23 cellular contexts compared by ENCODE assay signal in the genomic region with DNA sequence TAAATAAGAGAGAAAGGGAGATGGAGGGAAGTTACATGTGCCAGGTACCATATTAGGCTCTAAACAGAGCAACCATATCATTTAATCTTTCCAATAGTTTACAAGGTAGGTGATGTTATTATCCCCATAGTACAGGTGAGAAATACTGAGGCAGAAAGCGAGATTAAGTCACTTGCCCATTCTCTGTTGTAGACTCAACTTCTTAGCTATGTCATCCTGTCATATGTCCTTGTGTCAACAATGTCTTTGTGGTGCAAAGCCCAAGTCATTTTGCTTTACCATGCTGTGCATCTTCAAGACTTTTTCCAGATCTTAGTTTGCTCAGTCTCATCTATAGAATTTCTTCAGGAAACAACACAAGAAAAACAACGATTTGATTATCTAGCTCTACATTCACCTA.
"Had no signal": no experiment of that assay in that cellular context is flagged by ENCODE, and none has a peak within 500 bp of the region (broad histone marks: within the 10 kb centered on the region; RNA-seq: fewer than 3 reads in every experiment).

No MANE protein-coding gene starts in this region.

- H3K36me3 ChIP-seq: gastrocnemius medialis, ovary, sigmoid colon, suprapubic skin, vagina had no signal

- H3K27ac Mint-ChIP-seq: memory B cell; natural killer cell; stimulated activated memory B cell treated with anti-CD40 and anti-IgM and Interleukin-4, amounts not matched to agents 10 μg/mL and 1 μg/mL and 100 μg/mL, for 72 hours; stimulated activated naive CD8-positive, alpha-beta T cell treated with anti-CD3 and anti-CD28 coated beads, Interleukin-15, Interleukin-2, amounts not matched to agents 100 ng/mL and 50 ng/mL, for 24 hours had no signal

- H3K9me3 Mint-ChIP-seq: memory B cell; natural killer cell; stimulated activated memory B cell treated with anti-CD40 and anti-IgM and Interleukin-4, amounts not matched to agents 10 μg/mL and 1 μg/mL and 100 μg/mL, for 72 hours had no signal

- H3K4me1 Mint-ChIP-seq: natural killer cell had no signal

- ATAC-seq: esophagus mucosa; gastrocnemius medialis; natural killer cell; psoas muscle; right cardiac atrium; stimulated activated memory B cell treated with anti-CD40 and anti-IgM and Interleukin-4, amounts not matched to agents 10 μg/mL and 1 μg/mL and 100 μg/mL, for 72 hours had no signal

- H3K9me3 ChIP-seq: gastrocnemius medialis, ovary, psoas muscle, sigmoid colon, suprapubic skin, vagina had no signal

- H3K27ac ChIP-seq: dorsolateral prefrontal cortex, epithelial cell of prostate, gastrocnemius medialis, ovary, psoas muscle, sigmoid colon, suprapubic skin, vagina had no signal

- H3K4me3 ChIP-seq: dorsolateral prefrontal cortex, gastrocnemius medialis, lung, ovary, psoas muscle, sigmoid colon, suprapubic skin, vagina had no signal

- DNase-seq: dorsolateral prefrontal cortex; effector CD4-positive, alpha-beta T cell; foreskin fibroblast; gastrocnemius medialis; head of caudate nucleus; natural killer cell; occipital lobe; ovary; posterior cingulate gyrus; psoas muscle; right cardiac atrium; sigmoid colon; stimulated activated CD4-positive, alpha-beta T cell treated with anti-CD3 and anti-CD28 coated beads, Interleukin-2, amount 100 ng/mL, for 24 hours; stimulated activated CD4-positive, alpha-beta T cell treated with anti-CD3 and anti-CD28 coated beads, Interleukin-4, amount 100 ng/mL, for 24 hours; trophoblast cell had no signal

- H3K4me3 Mint-ChIP-seq: memory B cell; natural killer cell; stimulated activated memory B cell treated with anti-CD40 and anti-IgM and Interleukin-4, amounts not matched to agents 10 μg/mL and 1 μg/mL and 100 μg/mL, for 72 hours; stimulated activated naive CD8-positive, alpha-beta T cell treated with anti-CD3 and anti-CD28 coated beads, Interleukin-15, Interleukin-2, amounts not matched to agents 100 ng/mL and 50 ng/mL, for 24 hours had no signal

- H3K4me1 ChIP-seq: gastrocnemius medialis, psoas muscle, sigmoid colon, vagina had no signal

- H3K36me3 Mint-ChIP-seq: memory B cell; natural killer cell; stimulated activated memory B cell treated with anti-CD40 and anti-IgM and Interleukin-4, amounts not matched to agents 10 μg/mL and 1 μg/mL and 100 μg/mL, for 72 hours had no signal

- H3K27me3 ChIP-seq: dorsolateral prefrontal cortex, gastrocnemius medialis, ovary, sigmoid colon, suprapubic skin, vagina had no signal

- H3K27me3 Mint-ChIP-seq: stimulated activated memory B cell treated with anti-CD40 and anti-IgM and Interleukin-4, amounts not matched to agents 10 μg/mL and 1 μg/mL and 100 μg/mL, for 72 hours had no signal
